1 cellular context compared by ENCODE assay signal in genomic region chr9:15357050-15357653, GRCh38.
A peak's percentile ranks its signal among the peaks of the same experiment; 100 is the strongest.
TF ChIP-seq lines count a peak whose summit lies in the region.

No MANE protein-coding gene starts in this region.

TF ChIP-seq in HepG2, 621 proteins besides CTCF, POLR2A, EP300 and RAD21 (continued from another document):
- 0 out of 2 replicates have a peak, but pooled peaks have one; percentile 22 for TF ChIP-seq ARID5B (CRISPR knock-in tag; IDR thresholded peaks at IDR 0.05)
- TF ChIP-seq ZNF20 (CRISPR knock-in tag; IDR thresholded peaks at IDR 0.05), result peak; percentile 95
- TF ChIP-seq JUND (CRISPR knock-in tag; IDR thresholded peaks at IDR 0.05), result no peak
- 0 out of 2 replicates have a peak, but pooled peaks have one; percentile 32 for TF ChIP-seq CBX5 (CRISPR knock-in tag; IDR thresholded peaks at IDR 0.05; ENCODE audit: borderline replicate concordance)
- TF ChIP-seq STAG1 (CRISPR knock-in tag; IDR thresholded peaks at IDR 0.05), result peak; percentile 74
- no peak for TF ChIP-seq MAFF (IDR thresholded peaks at IDR 0.05; ENCODE audit: low read depth, low read length)
- TF ChIP-seq ZBTB33 (CRISPR knock-in tag; IDR thresholded peaks at IDR 0.05), result peak; percentile 75
- peak; percentile 27; the same call in 1 of the 2 replicates for TF ChIP-seq RFX3 (CRISPR knock-in tag; IDR thresholded peaks at IDR 0.05)
- TF ChIP-seq ZSCAN5A (CRISPR knock-in tag; IDR thresholded peaks at IDR 0.05; ENCODE audit: borderline replicate concordance), result 0 out of 2 replicates have a peak, but pooled peaks have one; percentile 37
- TF ChIP-seq NCOA5 (CRISPR knock-in tag; IDR thresholded peaks at IDR 0.05), result no peak
- peak; percentile 56 for TF ChIP-seq SMC3 (IDR thresholded peaks at IDR 0.05; ENCODE audit: low read length)
- TF ChIP-seq SALL1 (CRISPR knock-in tag; IDR thresholded peaks at IDR 0.05), result peak; percentile 33; the same call in 1 of the 2 replicates
